8 cellular contexts compared by ENCODE assay signal in the genomic region with DNA sequence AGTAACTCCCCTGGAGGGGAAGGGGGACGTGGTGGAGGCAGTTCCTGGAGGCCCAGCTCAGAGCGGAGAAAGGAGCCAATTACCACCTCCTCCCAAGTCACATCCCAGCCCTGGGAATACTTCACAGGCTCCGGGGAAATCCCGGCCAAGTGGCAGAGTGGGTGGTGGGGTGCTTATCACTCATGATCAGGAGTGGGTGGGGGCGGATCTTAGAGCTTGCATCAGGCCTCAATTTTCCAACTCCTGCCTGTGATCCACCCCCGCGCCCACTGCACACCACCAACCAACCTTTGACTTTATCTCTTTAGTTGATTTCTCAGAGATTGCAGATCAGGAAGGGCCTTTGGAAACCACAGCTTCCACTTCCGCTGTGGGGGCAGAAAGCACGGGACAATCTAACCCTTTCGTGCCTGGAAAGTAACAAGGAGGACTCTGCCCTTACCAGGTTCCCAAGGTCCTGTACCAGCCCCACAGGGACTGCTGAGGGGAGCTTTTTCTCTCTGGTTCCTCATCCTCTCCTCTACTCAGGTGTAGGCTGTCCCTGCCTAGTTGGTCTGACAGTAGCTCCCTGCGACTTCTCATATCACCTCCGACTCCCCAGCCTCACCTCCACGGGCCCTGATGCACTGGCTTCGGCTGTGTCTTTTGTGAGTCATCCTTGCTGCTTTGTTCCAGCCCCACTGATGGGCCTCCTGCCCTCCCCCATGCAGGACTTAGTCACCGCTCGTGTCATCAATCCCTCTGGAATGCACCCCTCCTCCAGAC. TPM values are rescaled to one million over a fixed set of nuclear protein-coding genes. Genes with fewer than 3 reads are reported as not detected.
A peak's percentile ranks its signal among the peaks of the same experiment; 100 is the strongest.
DNase-seq lines count a peak whose midpoint lies in the region; ATAC-seq, FAIRE-seq and TF ChIP-seq lines count a peak whose summit lies in the region.

No MANE protein-coding gene starts in this region.

- FAIRE-seq in astrocyte (lab: Jason Lieb, UNC) = no peak

- H3K27me3 ChIP-seq in HCT116 (ENCODE audit: insufficient read depth, low read length) (no peaks in the 10 kb centered on the region), astrocyte (ENCODE audit: insufficient read depth, low read length) (no peaks in the 10 kb centered on the region)

- POLR2A ChIA-PET in HCT116 (lab: Charles Lee) = interaction anchor here (0.7 to 12.4 kb wide), 16 partner anchors 8 to 154 kb away, joined by 3 to 195 read pairs (median 8); partner anchors contain the start of genes FLOT1, IER3 and MDC1

- H3K4me1 Mint-ChIP-seq in astrocyte (ENCODE audit: low read depth, unreplicated experiment) = peaks cover 46% of the 10 kb centered on the region

- no peak for TF ChIP-seq RAD21 in HCT116 (IDR thresholded peaks at IDR 0.05; ENCODE audit: low read depth)

- peak overlapping the region; percentile 73 for H3K4me3 Mint-ChIP-seq in astrocyte (ENCODE audit: unreplicated experiment)

- peak overlapping the region; percentile 15 to 48 for H3K4me3 ChIP-seq in HCT116 (replicated peaks in 1 of 2; ENCODE audit: low read depth in 1 of 2, low read length in 2 of 2)
- H3K4me3 ChIP-seq in astrocyte (ENCODE audit: insufficient read depth, low read depth, low read length) = peak overlapping the region; percentile 43
- H3K4me3 ChIP-seq in iPS-18c (ENCODE audit: insufficient read depth, low read depth, low read length) = peak overlapping the region; percentile 24; the same call in 1 of the 2 replicates

- no peaks in the 10 kb centered on the region for H3K79me2 ChIP-seq in HCT116 (ENCODE audit: insufficient read depth, low read length)
- no peaks in the 10 kb centered on the region for H3K79me2 ChIP-seq in astrocyte (ENCODE audit: insufficient read depth, low read length)

- no peak for TF ChIP-seq POLR2A in HCT116 (IDR thresholded peaks at IDR 0.05; ENCODE audit: borderline replicate concordance, extremely low read depth, insufficient read depth, insufficient read length)

- H3K27ac ChIP-seq in HCT116 (ENCODE audit: low read depth, low read length) = peak overlapping the region; percentile 76
- peak overlapping the region; percentile 99 for H3K27ac ChIP-seq in astrocyte (ENCODE audit: low read depth, low read length)

- no peaks in the 10 kb centered on the region for H3K9me3 ChIP-seq in HCT116 (ENCODE audit: control insufficient read depth in 1 of 2, insufficient read depth in 1 of 2, low read depth in 1 of 2, low read length in 2 of 2)
- H3K9me3 ChIP-seq in astrocyte (ENCODE audit: insufficient read depth, low read depth, low read length) = no peaks in the 10 kb centered on the region
- H3K9me3 ChIP-seq in iPS-18c (ENCODE audit: control insufficient read depth, insufficient read depth, low read length) = no peaks in the 10 kb centered on the region

- RAD21 ChIA-PET in HCT116 (lab: Charles Lee; ENCODE audit: low non-redundant PET in 1 of 2, low total read pairs in 2 of 2, uncharacterized antibody in 2 of 2, unreplicated experiment in 2 of 2) = interaction anchor here (0.8 to 1.5 kb wide), 5 partner anchors 17 to 46 kb away, joined by 3 to 6 read pairs (median 5); no protein-coding TSS in a partner anchor

- no peaks in the 10 kb centered on the region for H3K9me3 Mint-ChIP-seq in astrocyte (ENCODE audit: unreplicated experiment)

- H3K36me3 ChIP-seq in HCT116 (ENCODE audit: control insufficient read depth in 1 of 2, insufficient read depth in 2 of 2, low read length in 2 of 2) (no peaks in the 10 kb centered on the region), astrocyte (ENCODE audit: insufficient read depth, low read length) (no peaks in the 10 kb centered on the region)

- H3K27ac Mint-ChIP-seq in astrocyte (ENCODE audit: unreplicated experiment) = peak overlapping the region; percentile 99

- H3K36me3 Mint-ChIP-seq in astrocyte (ENCODE audit: low read depth, unreplicated experiment) = peaks cover 7% of the 10 kb centered on the region

- no TSS peak for BruUV-seq in HCT116 (replicated peaks; lab: Mats Ljungman, UMichigan)

- H3K9ac ChIP-seq in HCT116 (ENCODE audit: low read length) = peak overlapping the region; percentile 77
- H3K9ac ChIP-seq in astrocyte (ENCODE audit: low read length) = peak overlapping the region; percentile 88

- H3K4me2 ChIP-seq in HCT116 (ENCODE audit: low read length) (peak overlapping the region; percentile 86), astrocyte (ENCODE audit: low read length) (peak overlapping the region; percentile 79)

- TF ChIP-seq CTCF in HCT116 (IDR thresholded peaks at IDR 0.05 in 2 of 3, conservative IDR thresholded peaks at IDR 0.05 in 1 of 3; ENCODE audit: borderline replicate concordance in 1 of 3, insufficient read depth in 1 of 3, low read depth in 2 of 3, low read length in 2 of 3) (no peak), astrocyte (IDR thresholded peaks at IDR 0.05; ENCODE audit: insufficient read depth, low read depth, low read length) (no peak)

- intact Hi-C loops in HCT116 (cut with micrococcal nuclease) = loop anchor here (1.0 kb wide), 4 partner anchors 12 to 45 kb away; partner anchors contain the start of gene IER3

- H4K20me1 ChIP-seq in HCT116 (ENCODE audit: insufficient read depth) = no peaks in the 10 kb centered on the region
- H4K20me1 ChIP-seq in astrocyte (ENCODE audit: insufficient read depth, low read length) = no peaks in the 10 kb centered on the region

- H3K9me2 ChIP-seq in HCT116 (ENCODE audit: insufficient read depth) = no peaks in the 10 kb centered on the region

- H2AFZ ChIP-seq in HCT116 (ENCODE audit: low read depth, low read length, poor library complexity, severe bottlenecking) (no peak overlapping the region), astrocyte (ENCODE audit: low read depth, low read length) (no peak overlapping the region)

- DNase-seq in HCT116 (ENCODE audit: low read depth, low spot score) (peak; percentile 96), T-helper 2 cell (peak in 4 of 5 experiments; percentile 41 to 84 (median 60)), astrocyte (ENCODE audit: low read depth) (peak; percentile 97)
- peak; percentile 79 to 80 (median 80) for DNase-seq in stimulated activated CD4-positive, alpha-beta T cell treated with anti-CD3 and anti-CD28 coated beads, Interleukin-12 subunit alpha, Interleukin-12 subunit beta, amount 100 ng/mL, for 48 hours (ENCODE audit: low read depth in 2 of 3, low spot score in 1 of 3)

- H3K4me1 ChIP-seq in HCT116 (ENCODE audit: control insufficient read depth in 1 of 2, insufficient read depth in 2 of 2, low read length in 2 of 2) (peaks cover 66 to 75% of the 10 kb centered on the region in 2 experiments), astrocyte (ENCODE audit: insufficient read depth, low read length) (peaks cover 38% of the 10 kb centered on the region)

- ATAC-seq in HCT116 (peak; percentile 84), HG02623 (IDR thresholded peaks at IDR 0.05; ENCODE audit: unreplicated experiment) (no peak), HG03342 (IDR thresholded peaks at IDR 0.05; ENCODE audit: unreplicated experiment) (no peak), HG02763 (IDR thresholded peaks at IDR 0.05; ENCODE audit: unreplicated experiment) (no peak)

- no peaks in the 10 kb centered on the region for H3K27me3 Mint-ChIP-seq in astrocyte (ENCODE audit: low read depth, unreplicated experiment)

- CTCF ChIA-PET in HCT116 (lab: Charles Lee) = interaction anchor here (1.0 kb wide), 1 partner anchor 17 kb away, joined by 4 read pairs; no protein-coding TSS in a partner anchor

TF ChIP-seq in HCT116, 20 proteins besides CTCF, POLR2A, EP300 and RAD21 (continues in another document):
- TF ChIP-seq ELF1 (IDR thresholded peaks at IDR 0.05; ENCODE audit: borderline replicate concordance, low read depth) = no peak
- no peak for TF ChIP-seq SP1 (IDR thresholded peaks at IDR 0.05; ENCODE audit: low read depth)
- TF ChIP-seq POLR2AphosphoS5 (IDR thresholded peaks at IDR 0.05; ENCODE audit: low read depth, low read length) = peak; percentile 75
- TF ChIP-seq SIN3A (IDR thresholded peaks at IDR 0.05; ENCODE audit: low read depth) = no peak
- TF ChIP-seq JUND (IDR thresholded peaks at IDR 0.05) = no peak
- TF ChIP-seq EZH2 (IDR thresholded peaks at IDR 0.05) = no peak
- no peak for TF ChIP-seq SRF (IDR thresholded peaks at IDR 0.05; ENCODE audit: low read depth)
- peak; percentile 100 for TF ChIP-seq TCF7L2 (IDR thresholded peaks at IDR 0.05; ENCODE audit: borderline replicate concordance, extremely low read depth, insufficient read depth, insufficient read length)
- TF ChIP-seq, protein P1, sequence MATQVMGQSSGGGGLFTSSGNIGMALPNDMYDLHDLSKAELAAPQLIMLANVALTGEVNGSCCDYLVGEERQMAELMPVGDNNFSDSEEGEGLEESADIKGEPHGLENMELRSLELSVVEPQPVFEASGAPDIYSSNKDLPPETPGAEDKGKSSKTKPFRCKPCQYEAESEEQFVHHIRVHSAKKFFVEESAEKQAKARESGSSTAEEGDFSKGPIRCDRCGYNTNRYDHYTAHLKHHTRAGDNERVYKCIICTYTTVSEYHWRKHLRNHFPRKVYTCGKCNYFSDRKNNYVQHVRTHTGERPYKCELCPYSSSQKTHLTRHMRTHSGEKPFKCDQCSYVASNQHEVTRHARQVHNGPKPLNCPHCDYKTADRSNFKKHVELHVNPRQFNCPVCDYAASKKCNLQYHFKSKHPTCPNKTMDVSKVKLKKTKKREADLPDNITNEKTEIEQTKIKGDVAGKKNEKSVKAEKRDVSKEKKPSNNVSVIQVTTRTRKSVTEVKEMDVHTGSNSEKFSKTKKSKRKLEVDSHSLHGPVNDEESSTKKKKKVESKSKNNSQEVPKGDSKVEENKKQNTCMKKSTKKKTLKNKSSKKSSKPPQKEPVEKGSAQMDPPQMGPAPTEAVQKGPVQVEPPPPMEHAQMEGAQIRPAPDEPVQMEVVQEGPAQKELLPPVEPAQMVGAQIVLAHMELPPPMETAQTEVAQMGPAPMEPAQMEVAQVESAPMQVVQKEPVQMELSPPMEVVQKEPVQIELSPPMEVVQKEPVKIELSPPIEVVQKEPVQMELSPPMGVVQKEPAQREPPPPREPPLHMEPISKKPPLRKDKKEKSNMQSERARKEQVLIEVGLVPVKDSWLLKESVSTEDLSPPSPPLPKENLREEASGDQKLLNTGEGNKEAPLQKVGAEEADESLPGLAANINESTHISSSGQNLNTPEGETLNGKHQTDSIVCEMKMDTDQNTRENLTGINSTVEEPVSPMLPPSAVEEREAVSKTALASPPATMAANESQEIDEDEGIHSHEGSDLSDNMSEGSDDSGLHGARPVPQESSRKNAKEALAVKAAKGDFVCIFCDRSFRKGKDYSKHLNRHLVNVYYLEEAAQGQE (IDR thresholded peaks at IDR 0.05; ENCODE audit: low read depth) = no peak
- TF ChIP-seq ZNF274 (IDR thresholded peaks at IDR 0.05; ENCODE audit: low read depth, low read length) = no peak
- TF ChIP-seq CBX3 (IDR thresholded peaks at IDR 0.05; ENCODE audit: low read depth) = no peak

RNA-seq across cellular contexts. Expression of gene IER3, which starts 24.9 kb away (rescaled TPM):
- total RNA-seq in HCT116 (2021; ENCODE audit: unreplicated experiment) = 952 TPM
- polyA plus RNA-seq in HCT116 (2012) = 1,025 and 1,062 TPM in 2 replicates
- total RNA-seq in astrocyte = 216 and 221 TPM in 2 replicates

RNA-seq across cellular contexts. Expression of gene FLOT1, which starts 26.8 kb away (rescaled TPM):
- total RNA-seq in HCT116 (2021; ENCODE audit: unreplicated experiment) = 117 TPM
- polyA plus RNA-seq in HCT116 (2012) = 124 and 132 TPM in 2 replicates
- total RNA-seq in astrocyte = 77.6 and 85.2 TPM in 2 replicates

RNA-seq across cellular contexts. Expression of gene TUBB, which starts 49.1 kb away (rescaled TPM):
- total RNA-seq in HCT116 (2021; ENCODE audit: unreplicated experiment) (886 TPM), astrocyte (815 and 887 TPM in 2 replicates)
- 716 and 796 TPM in 2 replicates for polyA plus RNA-seq in HCT116 (2012)

RNA-seq across cellular contexts. Expression of gene MDC1, which starts 52.2 kb away (rescaled TPM):
- 75.8 TPM for total RNA-seq in HCT116 (2021; ENCODE audit: unreplicated experiment)
- polyA plus RNA-seq in HCT116 (2012) = 55.7 and 59.3 TPM in 2 replicates
- total RNA-seq in astrocyte = 25.2 and 25.4 TPM in 2 replicates
